ENCODE assay signal across 16 cellular contexts in genomic region chr2:47438084-47438483, GRCh38.
"Had no signal": no experiment of that assay in that cellular context is flagged by ENCODE, and none has a peak within 500 bp of the region (broad histone marks: within the 10 kb centered on the region; RNA-seq: fewer than 3 reads in every experiment).

No MANE protein-coding gene starts in this region.

- ATAC-seq: esophagus mucosa; mucosa of descending colon; naive thymus-derived CD8-positive, alpha-beta T cell had no signal

- H3K27ac ChIP-seq: heart left ventricle, right atrium auricular region had no signal

- H3K27me3 Mint-ChIP-seq: naive thymus-derived CD8-positive, alpha-beta T cell had no signal

- H3K4me3 Mint-ChIP-seq: naive thymus-derived CD8-positive, alpha-beta T cell; neural crest cell had no signal

- DNase-seq: cortex of kidney; dorsolateral prefrontal cortex; effector CD8-positive, alpha-beta T cell; heart left ventricle; kidney glomerular epithelial cell; mammary epithelial cell; mucosa of descending colon; naive thymus-derived CD8-positive, alpha-beta T cell; posterior cingulate gyrus; small intestine; stimulated activated CD4-positive, alpha-beta T cell treated with anti-CD3 and anti-CD28 coated beads, Interleukin-12 subunit alpha, Interleukin-12 subunit beta, amount 100 ng/mL, for 4 hours; stimulated activated naive CD4-positive, alpha-beta T cell treated with Interleukin-2 at 50 U/mL for 16 hours; trophoblast cell had no signal

- H3K27me3 ChIP-seq: dorsolateral prefrontal cortex, heart left ventricle, right atrium auricular region had no signal

- H3K4me1 Mint-ChIP-seq: neural crest cell had no signal

- FAIRE-seq: small intestine had no signal

- H3K4me1 ChIP-seq: heart left ventricle had no signal

- H3K9me3 ChIP-seq: heart left ventricle, mucosa of descending colon, right atrium auricular region had no signal
